ENCODE assay signal across 10 cellular contexts in the genomic region with DNA sequence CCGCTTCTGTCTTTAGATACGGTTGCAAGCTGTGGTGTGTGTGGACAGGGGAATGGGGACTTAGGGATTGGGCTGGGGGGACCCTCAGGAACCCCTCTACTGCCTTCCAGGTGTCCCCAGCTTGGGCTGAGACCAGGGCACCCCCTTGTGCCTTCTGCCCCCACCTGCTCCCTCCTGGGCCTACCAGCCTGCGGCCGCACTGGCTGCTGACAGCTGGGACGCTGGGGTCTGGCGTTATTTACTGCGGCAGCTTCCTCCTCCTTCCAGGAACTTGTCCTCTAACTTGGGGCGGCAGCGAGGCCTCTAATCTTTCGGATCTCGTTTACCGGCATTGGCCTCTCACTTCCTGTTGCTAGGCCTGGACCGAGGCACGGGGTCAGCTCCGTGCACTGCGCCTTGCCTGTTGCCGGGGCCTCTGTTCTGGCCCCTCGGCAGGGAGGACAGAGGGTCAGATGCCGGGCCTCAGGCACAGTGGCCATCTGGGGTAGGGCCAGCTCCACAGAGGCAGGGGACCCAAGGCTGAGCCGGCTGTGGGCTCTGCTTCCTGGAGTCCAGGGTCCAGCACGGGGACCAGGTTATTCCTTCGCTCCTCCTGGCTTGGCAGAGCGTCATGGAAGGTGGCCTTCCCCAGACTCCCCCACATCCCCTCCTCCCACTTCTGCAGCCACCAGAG. TPM values are rescaled to one million over a fixed set of nuclear protein-coding genes. Genes with fewer than 3 reads are reported as not detected.
DNase-seq lines count a peak whose midpoint lies in the region; ATAC-seq and TF ChIP-seq lines count a peak whose summit lies in the region.
"Had no signal": no experiment of that assay in that cellular context is flagged by ENCODE, and none has a peak within 500 bp of the region (broad histone marks: within the 10 kb centered on the region; RNA-seq: fewer than 3 reads in every experiment).

No MANE protein-coding gene starts in this region.

- H3K9me3 Mint-ChIP-seq in activated CD4-positive, alpha-beta T cell treated with anti-CD3 and anti-CD28 coated beads for 36 hours (ENCODE audit: low read depth): no peaks in the 10 kb centered on the region
- H3K9me3 Mint-ChIP-seq in activated CD8-positive, alpha-beta T cell treated with anti-CD3 and anti-CD28 coated beads, Interleukin-2, amount 10 ng/mL, durations not matched to agents 7 days and 5 days (ENCODE audit: insufficient read depth): no peaks in the 10 kb centered on the region

- H3K36me3 ChIP-seq in stomach smooth muscle (ENCODE audit: control insufficient read depth in 2 of 2, insufficient read depth in 2 of 2, low read length in 2 of 2) (no peaks in the 10 kb centered on the region), BE2C (no peaks in the 10 kb centered on the region)

- intact Hi-C loops in activated CD4-positive, alpha-beta T cell treated with anti-CD3 and anti-CD28 coated beads for 36 hours (cut with DNase I, micrococcal nuclease): no loop called here
- intact Hi-C loops in left colon (cut with DNase I, micrococcal nuclease): no loop called here

- peaks cover 37% of the 10 kb centered on the region for H3K4me1 Mint-ChIP-seq in activated CD4-positive, alpha-beta T cell treated with anti-CD3 and anti-CD28 coated beads for 36 hours
- peaks cover 17% of the 10 kb centered on the region for H3K4me1 Mint-ChIP-seq in activated CD8-positive, alpha-beta T cell treated with anti-CD3 and anti-CD28 coated beads, Interleukin-2, amount 10 ng/mL, durations not matched to agents 7 days and 5 days (ENCODE audit: low read depth)

- peak overlapping the region; percentile 31 for H3K27ac ChIP-seq in stomach smooth muscle (ENCODE audit: low read length)

- H3K4me3 ChIP-seq in stomach smooth muscle (ENCODE audit: low read length in 2 of 2) (no peak overlapping the region), BE2C (ENCODE audit: low read depth, low read length) (no peak overlapping the region)

- ATAC-seq in activated CD4-positive, alpha-beta T cell treated with anti-CD3 and anti-CD28 coated beads for 36 hours: no peak
- ATAC-seq in activated CD8-positive, alpha-beta T cell treated with anti-CD3 and anti-CD28 coated beads, Interleukin-2, amount 10 ng/mL, durations not matched to agents 7 days and 5 days: peak; percentile 16
- ATAC-seq in left colon (peak; percentile 55), HG03196 (IDR thresholded peaks at IDR 0.05; ENCODE audit: unreplicated experiment) (no peak)

- H3K9me3 ChIP-seq in stomach smooth muscle (ENCODE audit: control insufficient read depth in 2 of 2, low read length in 2 of 2): no peaks in the 10 kb centered on the region
- H3K9me3 ChIP-seq in BE2C: no peaks in the 10 kb centered on the region

- H3K9ac ChIP-seq in stomach smooth muscle (ENCODE audit: low read length in 2 of 2): no peak overlapping the region

- peaks cover 0 to 1% of the 10 kb centered on the region in 2 donors for H3K27me3 ChIP-seq in stomach smooth muscle (ENCODE audit: control insufficient read depth in 1 of 2, insufficient read depth in 2 of 2, low read length in 2 of 2)
- H3K27me3 ChIP-seq in BE2C: no peaks in the 10 kb centered on the region

- POLR2A ChIA-PET in activated CD4-positive, alpha-beta T cell treated with anti-CD3 and anti-CD28 coated beads for 36 hours (lab: Charles Lee): no interaction called here
- POLR2A ChIA-PET in activated CD8-positive, alpha-beta T cell treated with anti-CD3 and anti-CD28 coated beads, Interleukin-2, amount 10 ng/mL, durations not matched to agents 7 days and 5 days (lab: Charles Lee): interaction anchor here (0.7 kb wide), 1 partner anchor 10 kb away, joined by 4 read pairs; no protein-coding TSS in a partner anchor

- H3K36me3 Mint-ChIP-seq in activated CD4-positive, alpha-beta T cell treated with anti-CD3 and anti-CD28 coated beads for 36 hours (ENCODE audit: low read depth): no peaks in the 10 kb centered on the region
- H3K36me3 Mint-ChIP-seq in activated CD8-positive, alpha-beta T cell treated with anti-CD3 and anti-CD28 coated beads, Interleukin-2, amount 10 ng/mL, durations not matched to agents 7 days and 5 days (ENCODE audit: low read depth): no peaks in the 10 kb centered on the region

- H3K27ac Mint-ChIP-seq in activated CD4-positive, alpha-beta T cell treated with anti-CD3 and anti-CD28 coated beads for 36 hours: peak overlapping the region; percentile 79
- peak overlapping the region; percentile 43 for H3K27ac Mint-ChIP-seq in activated CD8-positive, alpha-beta T cell treated with anti-CD3 and anti-CD28 coated beads, Interleukin-2, amount 10 ng/mL, durations not matched to agents 7 days and 5 days

- DNase-seq in activated CD4-positive, alpha-beta T cell treated with anti-CD3 and anti-CD28 coated beads for 36 hours: peak; percentile 51
- no peak for DNase-seq in activated CD4-positive, alpha-beta T cell treated with anti-CD3 and anti-CD28 coated beads, Interleukin-2, amount 50 U/mL, for 4 hours
- DNase-seq in activated CD8-positive, alpha-beta T cell treated with anti-CD3 and anti-CD28 coated beads, Interleukin-2, amount 10 ng/mL, durations not matched to agents 7 days and 5 days: peak; percentile 37
- DNase-seq in left colon (peak; percentile 62 to 76), NCI-H2227 treated with DMSO at 0.1 percent for 48 hours (lab: John Stamatoyannopoulos, UW) (no peak), BE2C (no peak)
- DNase-seq: caudate nucleus had no signal

- CTCF ChIA-PET in activated CD4-positive, alpha-beta T cell treated with anti-CD3 and anti-CD28 coated beads for 36 hours (lab: Charles Lee): interaction anchor here (0.6 to 3.0 kb wide), 3 partner anchors 12 to 159 kb away, joined by 3 to 22 read pairs (median 3); no protein-coding TSS in a partner anchor
- CTCF ChIA-PET in activated CD8-positive, alpha-beta T cell treated with anti-CD3 and anti-CD28 coated beads, Interleukin-2, amount 10 ng/mL, durations not matched to agents 7 days and 5 days (lab: Charles Lee): interaction anchor here (1.4 to 1.9 kb wide), 2 partner anchors 12 to 159 kb away, joined by 4 to 8 read pairs; no protein-coding TSS in a partner anchor

- no peaks in the 10 kb centered on the region for H3K27me3 Mint-ChIP-seq in activated CD4-positive, alpha-beta T cell treated with anti-CD3 and anti-CD28 coated beads for 36 hours
- H3K27me3 Mint-ChIP-seq in activated CD8-positive, alpha-beta T cell treated with anti-CD3 and anti-CD28 coated beads, Interleukin-2, amount 10 ng/mL, durations not matched to agents 7 days and 5 days (ENCODE audit: low read depth): no peaks in the 10 kb centered on the region

- H3K4me3 Mint-ChIP-seq in activated CD4-positive, alpha-beta T cell treated with anti-CD3 and anti-CD28 coated beads for 36 hours: no peak overlapping the region
- no peak overlapping the region for H3K4me3 Mint-ChIP-seq in activated CD8-positive, alpha-beta T cell treated with anti-CD3 and anti-CD28 coated beads, Interleukin-2, amount 10 ng/mL, durations not matched to agents 7 days and 5 days

- TF ChIP-seq CTCF in BE2C (IDR thresholded peaks at IDR 0.05; ENCODE audit: low read depth, low read length): no peak

- H3K4me1 ChIP-seq in stomach smooth muscle (ENCODE audit: control insufficient read depth, insufficient read depth, low read length): peaks cover 6% of the 10 kb centered on the region
- H3K4me1 ChIP-seq in BE2C: peaks cover 27% of the 10 kb centered on the region

RNA-seq across cellular contexts. Expression of gene TMEM235, which starts 31.8 kb away (rescaled TPM):
- not detected for total RNA-seq in activated CD4-positive, alpha-beta T cell treated with anti-CD3 and anti-CD28 coated beads for 36 hours
- total RNA-seq in activated CD8-positive, alpha-beta T cell treated with anti-CD3 and anti-CD28 coated beads, Interleukin-2, amount 10 ng/mL, durations not matched to agents 7 days and 5 days: not detected
- total RNA-seq in left colon: not detected
- polyA plus RNA-seq in BE2C (2012; ENCODE audit: insufficient read depth, insufficient read length, low read depth): not detected
- total RNA-seq: A673 had no signal

RNA-seq across cellular contexts. Expression of gene BIRC5, which starts 49.1 kb away (rescaled TPM):
- total RNA-seq in activated CD4-positive, alpha-beta T cell treated with anti-CD3 and anti-CD28 coated beads for 36 hours: 100 to 1,000 TPM; 100 to 107 TPM
- total RNA-seq in activated CD8-positive, alpha-beta T cell treated with anti-CD3 and anti-CD28 coated beads, Interleukin-2, amount 10 ng/mL, durations not matched to agents 7 days and 5 days: 100 to 1,000 TPM; 108 to 114 TPM
- 10 to 100 TPM in 1 of 2 donors, 1 to 10 TPM in 1; 3.4 to 10.1 TPM for total RNA-seq in left colon
- 12.0 TPM for polyA plus RNA-seq in BE2C (2012; ENCODE audit: insufficient read depth, insufficient read length, low read depth)

Comparison
In these comparisons a context has a peak if more than half of its experiments do, and no peak if none do; other contexts are left out.
1. DNase-seq: peak in activated CD4-positive, alpha-beta T cell treated with anti-CD3 and anti-CD28 coated beads for 36 hours (single experiment), activated CD8-positive, alpha-beta T cell treated with anti-CD3 and anti-CD28 coated beads, Interleukin-2, amount 10 ng/mL, durations not matched to agents 7 days and 5 days (single experiment) and left colon (2 of 2); none in activated CD4-positive, alpha-beta T cell treated with anti-CD3 and anti-CD28 coated beads, Interleukin-2, amount 50 U/mL, for 4 hours (0 of 2), NCI-H2227 treated with DMSO at 0.1 percent for 48 hours (single experiment) and BE2C (single experiment).
2. ATAC-seq: peak in activated CD8-positive, alpha-beta T cell treated with anti-CD3 and anti-CD28 coated beads, Interleukin-2, amount 10 ng/mL, durations not matched to agents 7 days and 5 days (single experiment) and left colon (single experiment); none in activated CD4-positive, alpha-beta T cell treated with anti-CD3 and anti-CD28 coated beads for 36 hours (single experiment) and HG03196 (single experiment).
3. RNA of gene BIRC5, which starts 49.1 kb away (total RNA-seq): 108 to 114 TPM in activated CD8-positive, alpha-beta T cell treated with anti-CD3 and anti-CD28 coated beads, Interleukin-2, amount 10 ng/mL, durations not matched to agents 7 days and 5 days and 100 to 107 TPM in activated CD4-positive, alpha-beta T cell treated with anti-CD3 and anti-CD28 coated beads for 36 hours; 3.4 to 10.1 TPM in left colon; every median in the first group is over 4 times any median in the second.